1 cellular context compared by ENCODE assay signal in the genomic region with DNA sequence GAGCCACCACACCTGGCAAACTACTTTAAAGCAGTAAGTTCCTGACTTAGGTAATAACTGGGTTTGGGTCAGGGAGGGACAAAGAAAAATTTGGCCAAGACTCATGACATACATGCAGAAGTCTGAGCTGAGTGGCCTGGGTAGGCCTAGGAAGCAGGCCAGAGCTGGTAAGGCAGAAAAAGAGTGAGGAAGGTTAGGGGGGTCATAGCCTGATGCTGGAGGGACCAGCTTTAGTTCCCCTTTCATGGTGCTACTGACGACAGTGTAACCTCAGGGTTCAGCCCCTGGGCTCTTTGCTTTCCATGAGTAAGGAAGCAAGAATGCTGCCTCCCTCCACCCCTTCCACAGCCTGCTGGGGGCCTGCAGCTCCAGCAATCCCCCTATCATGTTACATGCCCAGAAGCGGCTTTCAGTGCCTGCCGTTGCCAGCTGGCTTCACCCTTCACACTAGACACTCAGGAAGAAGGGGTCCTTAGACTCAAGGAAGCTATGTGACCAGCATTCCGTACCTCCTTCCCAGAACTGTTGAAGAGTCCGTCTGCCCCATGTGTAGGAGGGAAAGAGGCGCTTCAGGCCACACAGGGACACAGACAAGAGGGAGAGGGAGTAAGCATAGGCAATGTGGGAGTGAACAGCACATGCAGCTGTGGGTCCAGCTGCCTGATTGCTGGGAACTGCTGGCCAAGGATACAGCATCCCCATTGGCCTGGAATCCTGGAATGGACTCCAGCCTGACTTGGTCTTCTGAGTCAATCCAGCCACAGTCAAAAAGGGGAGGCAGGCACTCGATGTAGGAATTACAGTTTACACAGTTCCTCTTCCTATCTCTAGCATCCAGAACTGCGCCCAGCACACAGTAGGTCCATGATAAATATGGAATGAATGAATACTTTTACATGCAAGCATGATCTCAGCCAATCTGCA.
A peak's percentile ranks its signal among the peaks of the same experiment; 100 is the strongest.
TF ChIP-seq lines count a peak whose summit lies in the region.

No MANE protein-coding gene starts in this region.

TF ChIP-seq in endothelial cell of umbilical vein, 7 proteins besides CTCF, POLR2A, EP300 and RAD21:
- TF ChIP-seq FOS (IDR thresholded peaks at IDR 0.05; ENCODE audit: borderline replicate concordance, insufficient read depth, low read length): peak; percentile 73
- peak; percentile 52 for TF ChIP-seq POLR2AphosphoS5 (IDR thresholded peaks at IDR 0.05; ENCODE audit: insufficient read depth, low read depth, low read length)
- TF ChIP-seq GATA2 (IDR thresholded peaks at IDR 0.05; ENCODE audit: insufficient read depth, insufficient read length, low read depth, low read length): no peak
- TF ChIP-seq MYC (IDR thresholded peaks at IDR 0.05; ENCODE audit: low read depth, low read length): peak; percentile 1
- TF ChIP-seq JUN (IDR thresholded peaks at IDR 0.05; ENCODE audit: borderline replicate concordance, insufficient read depth, insufficient read length, low read depth): peak; percentile 9
